9 cellular contexts compared by ENCODE assay signal in genomic region chr10:3825244-3825643, GRCh38. TPM values are rescaled to one million over a fixed set of nuclear protein-coding genes. Genes with fewer than 3 reads are reported as not detected.
A peak's percentile ranks its signal among the peaks of the same experiment; 100 is the strongest.
DNase-seq lines count a peak whose midpoint lies in the region; ATAC-seq, FAIRE-seq and TF ChIP-seq lines count a peak whose summit lies in the region.
"Had no signal": no experiment of that assay in that cellular context is flagged by ENCODE, and none has a peak within 500 bp of the region (broad histone marks: within the 10 kb centered on the region; RNA-seq: fewer than 3 reads in every experiment).

No MANE protein-coding gene starts in this region.

- POLR2A ChIA-PET in CD8-positive, alpha-beta memory T cell (lab: Charles Lee), result interaction anchor here (0.9 kb wide), 1 partner anchor 40 kb away, joined by 5 read pairs; the partner anchor contains the start of gene KLF6

- H2AFZ ChIP-seq in astrocyte (ENCODE audit: low read depth, low read length), result no peak overlapping the region

- intact Hi-C loops in natural killer cell (cut with micrococcal nuclease), result no loop called here
- intact Hi-C loops in lower leg skin (cut with DNase I; ENCODE audit: low total_unique reads), result no loop called here

- H3K9me3 Mint-ChIP-seq in activated T-cell treated with anti-CD3 and anti-CD28 coated beads, Interleukin-2, amount 50 U/mL, for 72 hours, result no peaks in the 10 kb centered on the region
- no peaks in the 10 kb centered on the region for H3K9me3 Mint-ChIP-seq in astrocyte (ENCODE audit: unreplicated experiment)
- no peaks in the 10 kb centered on the region for H3K9me3 Mint-ChIP-seq in natural killer cell
- no peaks in the 10 kb centered on the region for H3K9me3 Mint-ChIP-seq in CD8-positive, alpha-beta memory T cell

- H3K4me1 Mint-ChIP-seq in activated T-cell treated with anti-CD3 and anti-CD28 coated beads, Interleukin-2, amount 50 U/mL, for 72 hours (ENCODE audit: low read depth), result peaks cover 42% of the 10 kb centered on the region
- H3K4me1 Mint-ChIP-seq in astrocyte (ENCODE audit: low read depth, unreplicated experiment), result peaks cover 49% of the 10 kb centered on the region
- peaks cover 25 to 32% of the 10 kb centered on the region in 2 donors for H3K4me1 Mint-ChIP-seq in natural killer cell
- peaks cover 22 to 25% (median 24%) of the 10 kb centered on the region in 3 donors for H3K4me1 Mint-ChIP-seq in CD8-positive, alpha-beta memory T cell

- no peaks in the 10 kb centered on the region for H3K36me3 ChIP-seq in astrocyte (ENCODE audit: insufficient read depth, low read length)
- no peaks in the 10 kb centered on the region for H3K36me3 ChIP-seq in subcutaneous abdominal adipose tissue (ENCODE audit: control insufficient read depth in 5 of 5, insufficient read depth in 5 of 5, low read length in 5 of 5)
- no peaks in the 10 kb centered on the region for H3K36me3 ChIP-seq in CD8-positive, alpha-beta memory T cell (ENCODE audit: insufficient read depth, low read length)

- no peaks in the 10 kb centered on the region for H3K36me3 Mint-ChIP-seq in activated T-cell treated with anti-CD3 and anti-CD28 coated beads, Interleukin-2, amount 50 U/mL, for 72 hours (ENCODE audit: insufficient read depth in 2 of 2)
- H3K36me3 Mint-ChIP-seq in astrocyte (ENCODE audit: low read depth, unreplicated experiment) (no peaks in the 10 kb centered on the region), natural killer cell (no peaks in the 10 kb centered on the region)
- no peaks in the 10 kb centered on the region for H3K36me3 Mint-ChIP-seq in CD8-positive, alpha-beta memory T cell

- H3K27ac ChIP-seq in astrocyte (ENCODE audit: low read depth, low read length) (peak overlapping the region; percentile 34), subcutaneous abdominal adipose tissue (ENCODE audit: low read depth, low read length) (peak overlapping the region; percentile 74)
- H3K27ac ChIP-seq in CD8-positive, alpha-beta memory T cell (ENCODE audit: low read depth, low read length), result no peak overlapping the region

- H3K27ac Mint-ChIP-seq in activated T-cell treated with anti-CD3 and anti-CD28 coated beads, Interleukin-2, amount 50 U/mL, for 72 hours, result peak overlapping the region; percentile 72
- H3K27ac Mint-ChIP-seq in astrocyte (ENCODE audit: unreplicated experiment) (peak overlapping the region; percentile 97), natural killer cell (no peak overlapping the region)
- H3K27ac Mint-ChIP-seq in CD8-positive, alpha-beta memory T cell, result peak overlapping the region in 4 of 8 donors; percentile 6 to 73 (median 9)

- H3K4me3 Mint-ChIP-seq in activated T-cell treated with anti-CD3 and anti-CD28 coated beads, Interleukin-2, amount 50 U/mL, for 72 hours, result no peak overlapping the region
- no peak overlapping the region for H3K4me3 Mint-ChIP-seq in astrocyte (ENCODE audit: unreplicated experiment)
- H3K4me3 Mint-ChIP-seq in natural killer cell, result no peak overlapping the region
- H3K4me3 Mint-ChIP-seq in CD8-positive, alpha-beta memory T cell, result peak overlapping the region in 1 of 7 donors; percentile 38

- ATAC-seq in activated T-cell treated with anti-CD3 and anti-CD28 coated beads, Interleukin-2, amount 50 U/mL, for 72 hours (replicated peaks in 1 of 2), result no peak
- no peak for ATAC-seq in natural killer cell

- TF ChIP-seq CTCF in astrocyte (IDR thresholded peaks at IDR 0.05; ENCODE audit: insufficient read depth, low read depth, low read length), result no peak
- no peak for TF ChIP-seq CTCF in natural killer cell (IDR thresholded peaks at IDR 0.05)
- TF ChIP-seq CTCF in lower leg skin (IDR thresholded peaks at IDR 0.05), result no peak

- CTCF ChIA-PET in CD8-positive, alpha-beta memory T cell (lab: Charles Lee), result interaction anchor here (0.6 kb wide), 1 partner anchor 10 kb away, joined by 3 read pairs; no protein-coding TSS in a partner anchor

- H3K9ac ChIP-seq in astrocyte (ENCODE audit: low read length) (peak overlapping the region; percentile 30), subcutaneous abdominal adipose tissue (ENCODE audit: low read length in 5 of 5) (peak overlapping the region in 2 of 5 donors; percentile 36 to 38)

- peak overlapping the region; percentile 19 for H3K4me2 ChIP-seq in astrocyte (ENCODE audit: low read length)

- peaks cover 32% of the 10 kb centered on the region for H3K4me1 ChIP-seq in astrocyte (ENCODE audit: insufficient read depth, low read length)
- peaks cover 6 to 21% (median 18%) of the 10 kb centered on the region in 5 donors for H3K4me1 ChIP-seq in subcutaneous abdominal adipose tissue (ENCODE audit: control insufficient read depth in 5 of 5, insufficient read depth in 5 of 5, low read length in 5 of 5)
- peaks cover 15% of the 10 kb centered on the region for H3K4me1 ChIP-seq in CD8-positive, alpha-beta memory T cell (ENCODE audit: insufficient read depth, low read length)

- H3K27me3 ChIP-seq in astrocyte (ENCODE audit: insufficient read depth, low read length), result no peaks in the 10 kb centered on the region
- H3K27me3 ChIP-seq in subcutaneous abdominal adipose tissue (ENCODE audit: control insufficient read depth in 5 of 5, insufficient read depth in 4 of 5, low read length in 5 of 5), result no peaks in the 10 kb centered on the region
- H3K27me3 ChIP-seq in CD8-positive, alpha-beta memory T cell (ENCODE audit: insufficient read depth, low read length, poor library complexity, severe bottlenecking), result no peaks in the 10 kb centered on the region

- H3K9me3 ChIP-seq in astrocyte (ENCODE audit: insufficient read depth, low read depth, low read length) (no peaks in the 10 kb centered on the region), subcutaneous abdominal adipose tissue (ENCODE audit: control insufficient read depth in 5 of 5, low read length in 5 of 5) (no peaks in the 10 kb centered on the region)
- no peaks in the 10 kb centered on the region for H3K9me3 ChIP-seq in CD8-positive, alpha-beta memory T cell (ENCODE audit: low read length)

- no peak for DNase-seq in activated T-cell treated with anti-CD3 and anti-CD28 coated beads, Interleukin-2, amount 50 U/mL, for 72 hours
- DNase-seq in activated T-cell treated with anti-CD3 and anti-CD28 coated beads, Interleukin-2, amount 50 U/mL, for 48 hours, result no peak
- peak; percentile 84 for DNase-seq in astrocyte (ENCODE audit: low read depth)
- DNase-seq in iPS-NIHi11 (ENCODE audit: low spot score), result peak; percentile 30
- no peak for DNase-seq in natural killer cell
- DNase-seq in lower leg skin (ENCODE audit: low spot score in 2 of 2), result no peak
- DNase-seq in CD8-positive, alpha-beta memory T cell, result no peak
- DNase-seq: midbrain had no signal

- no peak overlapping the region for H3K4me3 ChIP-seq in astrocyte (ENCODE audit: insufficient read depth, low read depth, low read length)
- no peak overlapping the region for H3K4me3 ChIP-seq in subcutaneous abdominal adipose tissue (ENCODE audit: low read depth in 1 of 5, low read length in 5 of 5)
- H3K4me3 ChIP-seq in lower leg skin (ENCODE audit: low read depth, poor library complexity, severe bottlenecking), result no peak overlapping the region
- H3K4me3 ChIP-seq in CD8-positive, alpha-beta memory T cell (ENCODE audit: low read length), result no peak overlapping the region

- no peaks in the 10 kb centered on the region for H4K20me1 ChIP-seq in astrocyte (ENCODE audit: insufficient read depth, low read length)

- H3K27me3 Mint-ChIP-seq in activated T-cell treated with anti-CD3 and anti-CD28 coated beads, Interleukin-2, amount 50 U/mL, for 72 hours (ENCODE audit: low read depth), result no peaks in the 10 kb centered on the region
- H3K27me3 Mint-ChIP-seq in astrocyte (ENCODE audit: low read depth, unreplicated experiment) (no peaks in the 10 kb centered on the region), natural killer cell (ENCODE audit: low read depth in 2 of 2) (no peaks in the 10 kb centered on the region)
- no peaks in the 10 kb centered on the region for H3K27me3 Mint-ChIP-seq in CD8-positive, alpha-beta memory T cell

- peak; percentile 39 for FAIRE-seq in astrocyte (lab: Jason Lieb, UNC)

- 62 to 66% methylated on average over 6 of the region's 6 CpGs for WGBS in lower leg skin, 2 donors

- no peaks in the 10 kb centered on the region for H3K79me2 ChIP-seq in astrocyte (ENCODE audit: insufficient read depth, low read length)

- no peak for TF ChIP-seq POLR2A in lower leg skin (IDR thresholded peaks at IDR 0.05)

RNA-seq across cellular contexts. Expression of gene KLF6, which starts 40.2 kb away (rescaled TPM):
- total RNA-seq in activated T-cell treated with anti-CD3 and anti-CD28 coated beads, Interleukin-2, amount 50 U/mL, for 72 hours, result 100 to 1,000 TPM; 184 to 240 TPM
- 250 and 319 TPM in 2 replicates for total RNA-seq in astrocyte
- 1,000 to 10,000 TPM; 1,044 to 1,768 (median 1,056) TPM for total RNA-seq in natural killer cell
- total RNA-seq in lower leg skin, result 100 to 1,000 TPM; 127 to 533 (median 179) TPM
- 100 to 1,000 TPM; 187 to 192 TPM for total RNA-seq in CD8-positive, alpha-beta memory T cell
- polyA plus RNA-seq in CD8-positive, alpha-beta memory T cell, result 883 TPM

Comparison
In these comparisons a context has a peak if more than half of its experiments do, and no peak if none do; other contexts are left out.
1. DNase-seq: peak in astrocyte (single experiment) and iPS-NIHi11 (single experiment); none in activated T-cell treated with anti-CD3 and anti-CD28 coated beads, Interleukin-2, amount 50 U/mL, for 72 hours (0 of 2), activated T-cell treated with anti-CD3 and anti-CD28 coated beads, Interleukin-2, amount 50 U/mL, for 48 hours (0 of 2), natural killer cell (single experiment), lower leg skin (0 of 2) and CD8-positive, alpha-beta memory T cell (0 of 5).
2. H3K27ac Mint-ChIP-seq: peak in activated T-cell treated with anti-CD3 and anti-CD28 coated beads, Interleukin-2, amount 50 U/mL, for 72 hours (single experiment) and astrocyte (single experiment); none in natural killer cell (0 of 2).